Comparison of ENCODE assay signal across 23 cellular contexts in the genomic region with DNA sequence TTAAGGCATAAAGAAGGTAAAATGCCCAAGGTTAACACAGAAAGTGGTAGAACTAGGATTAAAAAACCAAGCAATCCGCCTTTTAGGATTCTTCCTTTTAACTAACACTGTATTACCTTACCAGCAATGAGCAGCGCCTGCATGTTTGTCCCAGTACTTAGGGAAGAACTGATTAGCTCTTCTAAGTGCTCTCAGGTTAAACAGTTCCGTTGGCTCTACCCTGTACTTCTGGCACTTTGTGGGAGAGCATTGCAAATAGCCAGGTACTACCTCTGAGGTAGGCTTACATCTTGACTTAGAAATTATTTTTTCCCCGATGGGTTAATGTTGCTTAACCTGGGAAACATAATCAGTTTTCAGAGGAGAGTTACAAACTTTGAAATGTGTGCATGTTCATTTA.
"Had no signal": no experiment of that assay in that cellular context is flagged by ENCODE, and none has a peak within 500 bp of the region (broad histone marks: within the 10 kb centered on the region; RNA-seq: fewer than 3 reads in every experiment).

No MANE protein-coding gene starts in this region.

- H3K27me3 ChIP-seq: sigmoid colon, tibial nerve had no signal

- H3K9me3 ChIP-seq: prostate gland, sigmoid colon, tibial nerve had no signal

- H3K4me3 Mint-ChIP-seq: activated CD4-positive, alpha-beta T cell treated with anti-CD3 and anti-CD28 coated beads, Interleukin-2, amount 10 ng/mL, durations not matched to agents 7 days and 5 days; nephron; stimulated activated naive B cell treated with anti-CD40 and anti-IgM and Interleukin-4, amounts not matched to agents 10 μg/mL and 1 μg/mL and 100 μg/mL, for 72 hours; T-helper 1 cell treated with Interleukin-12 subunit alpha and Interleukin-12 subunit beta and Interleukin-4 antibody, amounts not matched to agents 30 μg/mL and 1 μg/mL, for 36 hours had no signal

- H3K9me3 Mint-ChIP-seq: activated CD4-positive, alpha-beta T cell treated with anti-CD3 and anti-CD28 coated beads, Interleukin-2, amount 10 ng/mL, durations not matched to agents 7 days and 5 days; activated naive CD4-positive, alpha-beta T cell treated with anti-CD3 and anti-CD28 coated beads, Interleukin-2, amount 50 U/mL, for 24 hours; activated T-helper 2 cell treated with anti-CD3 and anti-CD28 coated beads, Interferon-gamma antibody, Interleukin-2, Interleukin-4, amounts not matched to agents 10 μg/mL and 5 μg/mL and 100 μg/mL, durations not matched to agents 14 hours and 24 hours and 36 hours; nephron; stimulated activated naive B cell treated with anti-CD40 and anti-IgM and Interleukin-4, amounts not matched to agents 10 μg/mL and 1 μg/mL and 100 μg/mL, for 72 hours; T-helper 1 cell treated with Interleukin-12 subunit alpha and Interleukin-12 subunit beta and Interleukin-4 antibody, amounts not matched to agents 30 μg/mL and 1 μg/mL, for 36 hours had no signal

- H3K27ac Mint-ChIP-seq: activated CD4-positive, alpha-beta T cell treated with anti-CD3 and anti-CD28 coated beads, Interleukin-2, amount 10 ng/mL, durations not matched to agents 7 days and 5 days; nephron; stimulated activated naive B cell treated with anti-CD40 and anti-IgM and Interleukin-4, amounts not matched to agents 10 μg/mL and 1 μg/mL and 100 μg/mL, for 72 hours; T-helper 1 cell treated with Interleukin-12 subunit alpha and Interleukin-12 subunit beta and Interleukin-4 antibody, amounts not matched to agents 30 μg/mL and 1 μg/mL, for 36 hours had no signal

- H3K4me1 ChIP-seq: prostate gland, tibial nerve had no signal

- ATAC-seq: left lobe of liver; stimulated activated naive B cell treated with anti-CD40 and anti-IgM and Interleukin-4, amounts not matched to agents 10 μg/mL and 1 μg/mL and 100 μg/mL, for 72 hours had no signal

- DNase-seq: activated CD4-positive, alpha-beta T cell treated with anti-CD3 and anti-CD28 coated beads, Interleukin-2, amount 10 ng/mL, durations not matched to agents 7 days and 5 days; activated CD4-positive, CD25-positive, alpha-beta regulatory T cell treated with anti-CD3 and anti-CD28 coated beads, Interleukin-2, amount 50 U/mL, for 72 hours; activated T-cell treated with anti-CD3 and anti-CD28 coated beads for 4 hours; anterior cingulate cortex; dermis blood vessel endothelial cell; effector CD4-positive, alpha-beta T cell; kidney glomerular epithelial cell; sigmoid colon; small intestine; stimulated activated CD4-positive, alpha-beta T cell treated with anti-CD3 and anti-CD28 coated beads, Interleukin-1b, Interleukin-23, amount 100 ng/mL, for 48 hours; stimulated activated CD4-positive, alpha-beta T cell treated with anti-CD3 and anti-CD28 coated beads, Interleukin-4, amount 100 ng/mL, for 4 hours; stimulated activated CD8-positive, alpha-beta memory T cell treated with anti-CD3 and anti-CD28 coated beads, Interleukin-4, amount 100 ng/mL, for 48 hours; stimulated activated naive B cell treated with anti-CD40 and anti-IgM and Interleukin-4, amounts not matched to agents 10 μg/mL and 1 μg/mL and 100 μg/mL, for 72 hours; SW 1271; T1000; WERI-Rb-1 had no signal

- H3K4me3 ChIP-seq: prostate gland, sigmoid colon, tibial nerve had no signal

- H3K4me1 Mint-ChIP-seq: nephron had no signal

- H3K27me3 Mint-ChIP-seq: activated CD4-positive, alpha-beta T cell treated with anti-CD3 and anti-CD28 coated beads, Interleukin-2, amount 10 ng/mL, durations not matched to agents 7 days and 5 days; activated naive CD4-positive, alpha-beta T cell treated with anti-CD3 and anti-CD28 coated beads, Interleukin-2, amount 50 U/mL, for 24 hours; stimulated activated naive B cell treated with anti-CD40 and anti-IgM and Interleukin-4, amounts not matched to agents 10 μg/mL and 1 μg/mL and 100 μg/mL, for 72 hours had no signal

- H3K27ac ChIP-seq: prostate gland, sigmoid colon, tibial nerve, WERI-Rb-1 had no signal
